1 cellular context compared by ENCODE assay signal in the genomic region with DNA sequence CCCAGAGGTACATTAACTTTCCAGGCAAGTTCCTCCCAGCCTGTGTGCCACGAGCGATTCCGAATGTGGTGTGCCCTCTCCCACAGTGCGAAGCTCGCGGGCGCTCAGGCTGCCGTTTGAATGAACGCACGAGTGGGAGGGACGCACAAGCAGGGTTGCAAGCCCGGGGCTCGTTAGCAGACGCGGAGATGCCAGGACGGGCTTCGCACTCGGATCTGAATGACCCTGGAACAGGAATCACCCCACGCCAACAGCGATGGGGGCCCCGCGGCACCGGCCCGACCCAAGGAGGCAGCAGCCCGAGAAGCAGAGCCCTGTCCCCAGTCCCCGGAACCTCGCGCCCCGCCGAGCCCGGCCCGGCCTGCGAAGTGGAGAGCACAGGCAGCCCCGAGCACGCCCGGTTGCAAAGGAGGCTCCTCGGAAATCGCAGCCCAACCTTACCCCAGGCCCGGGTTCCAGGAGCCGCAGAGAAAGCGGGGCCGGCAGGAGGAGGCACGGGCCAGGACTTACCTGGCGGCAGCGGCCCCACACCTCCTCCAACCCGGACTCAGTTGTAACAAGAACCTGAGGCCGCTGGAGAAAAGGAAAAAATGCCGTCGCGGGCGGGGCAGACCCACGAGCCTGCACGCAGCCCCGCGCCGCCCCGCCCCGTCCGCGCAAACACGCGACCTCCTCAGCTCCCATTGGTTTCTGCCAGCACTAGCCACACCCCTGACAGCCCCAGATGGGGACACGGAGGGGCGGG.
TF ChIP-seq lines count a peak whose summit lies in the region.

A gene with protein sequence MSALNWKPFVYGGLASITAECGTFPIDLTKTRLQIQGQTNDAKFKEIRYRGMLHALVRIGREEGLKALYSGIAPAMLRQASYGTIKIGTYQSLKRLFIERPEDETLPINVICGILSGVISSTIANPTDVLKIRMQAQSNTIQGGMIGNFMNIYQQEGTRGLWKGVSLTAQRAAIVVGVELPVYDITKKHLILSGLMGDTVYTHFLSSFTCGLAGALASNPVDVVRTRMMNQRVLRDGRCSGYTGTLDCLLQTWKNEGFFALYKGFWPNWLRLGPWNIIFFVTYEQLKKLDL (minus strand): TSS at position 584 of the 745 bp plus-strand sequence. CDS start 6,948 bp downstream, outside the sequence.

TF ChIP-seq in K562, 482 proteins besides CTCF, POLR2A, EP300 and RAD21 (continued from another document):
- TF ChIP-seq, protein P1, sequence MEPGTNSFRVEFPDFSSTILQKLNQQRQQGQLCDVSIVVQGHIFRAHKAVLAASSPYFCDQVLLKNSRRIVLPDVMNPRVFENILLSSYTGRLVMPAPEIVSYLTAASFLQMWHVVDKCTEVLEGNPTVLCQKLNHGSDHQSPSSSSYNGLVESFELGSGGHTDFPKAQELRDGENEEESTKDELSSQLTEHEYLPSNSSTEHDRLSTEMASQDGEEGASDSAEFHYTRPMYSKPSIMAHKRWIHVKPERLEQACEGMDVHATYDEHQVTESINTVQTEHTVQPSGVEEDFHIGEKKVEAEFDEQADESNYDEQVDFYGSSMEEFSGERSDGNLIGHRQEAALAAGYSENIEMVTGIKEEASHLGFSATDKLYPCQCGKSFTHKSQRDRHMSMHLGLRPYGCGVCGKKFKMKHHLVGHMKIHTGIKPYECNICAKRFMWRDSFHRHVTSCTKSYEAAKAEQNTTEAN (CRISPR knock-in tag; IDR thresholded peaks at IDR 0.05) = no peak
- TF ChIP-seq, protein P2, sequence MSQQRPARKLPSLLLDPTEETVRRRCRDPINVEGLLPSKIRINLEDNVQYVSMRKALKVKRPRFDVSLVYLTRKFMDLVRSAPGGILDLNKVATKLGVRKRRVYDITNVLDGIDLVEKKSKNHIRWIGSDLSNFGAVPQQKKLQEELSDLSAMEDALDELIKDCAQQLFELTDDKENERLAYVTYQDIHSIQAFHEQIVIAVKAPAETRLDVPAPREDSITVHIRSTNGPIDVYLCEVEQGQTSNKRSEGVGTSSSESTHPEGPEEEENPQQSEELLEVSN (IDR thresholded peaks at IDR 0.05; ENCODE audit: borderline replicate concordance in 1 of 2, extremely low read depth in 1 of 2, insufficient read depth in 1 of 2, insufficient read length in 1 of 2, low read depth in 1 of 2, low read length in 1 of 2, poor library complexity in 1 of 2, severe bottlenecking in 1 of 2) = peak; percentile 33 to 89
- peak; percentile 88 for TF ChIP-seq BHLHE40 (IDR thresholded peaks at IDR 0.05; ENCODE audit: low read length)
- TF ChIP-seq ATF7 (IDR thresholded peaks at IDR 0.05) = peak; percentile 19; the same call in 1 of the 2 replicates
- TF ChIP-seq ATF1 (CRISPR knock-in tag; IDR thresholded peaks at IDR 0.05) = no peak
- peak; percentile 52; the same call in 1 of the 2 replicates for TF ChIP-seq ATF1 (tag; IDR thresholded peaks at IDR 0.05)
- TF ChIP-seq, protein P3, sequence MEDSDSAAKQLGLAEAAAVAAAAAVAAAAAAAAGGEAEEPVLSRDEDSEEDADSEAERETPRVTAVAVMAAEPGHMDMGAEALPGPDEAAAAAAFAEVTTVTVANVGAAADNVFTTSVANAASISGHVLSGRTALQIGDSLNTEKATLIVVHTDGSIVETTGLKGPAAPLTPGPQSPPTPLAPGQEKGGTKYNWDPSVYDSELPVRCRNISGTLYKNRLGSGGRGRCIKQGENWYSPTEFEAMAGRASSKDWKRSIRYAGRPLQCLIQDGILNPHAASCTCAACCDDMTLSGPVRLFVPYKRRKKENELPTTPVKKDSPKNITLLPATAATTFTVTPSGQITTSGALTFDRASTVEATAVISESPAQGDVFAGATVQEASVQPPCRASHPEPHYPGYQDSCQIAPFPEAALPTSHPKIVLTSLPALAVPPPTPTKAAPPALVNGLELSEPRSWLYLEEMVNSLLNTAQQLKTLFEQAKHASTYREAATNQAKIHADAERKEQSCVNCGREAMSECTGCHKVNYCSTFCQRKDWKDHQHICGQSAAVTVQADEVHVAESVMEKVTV (CRISPR knock-in tag; IDR thresholded peaks at IDR 0.05) = no peak
- no peak for TF ChIP-seq GTF2A2 (tag; IDR thresholded peaks at IDR 0.05)
- TF ChIP-seq MCM3 (IDR thresholded peaks at IDR 0.05) = no peak
- TF ChIP-seq, protein P4, sequence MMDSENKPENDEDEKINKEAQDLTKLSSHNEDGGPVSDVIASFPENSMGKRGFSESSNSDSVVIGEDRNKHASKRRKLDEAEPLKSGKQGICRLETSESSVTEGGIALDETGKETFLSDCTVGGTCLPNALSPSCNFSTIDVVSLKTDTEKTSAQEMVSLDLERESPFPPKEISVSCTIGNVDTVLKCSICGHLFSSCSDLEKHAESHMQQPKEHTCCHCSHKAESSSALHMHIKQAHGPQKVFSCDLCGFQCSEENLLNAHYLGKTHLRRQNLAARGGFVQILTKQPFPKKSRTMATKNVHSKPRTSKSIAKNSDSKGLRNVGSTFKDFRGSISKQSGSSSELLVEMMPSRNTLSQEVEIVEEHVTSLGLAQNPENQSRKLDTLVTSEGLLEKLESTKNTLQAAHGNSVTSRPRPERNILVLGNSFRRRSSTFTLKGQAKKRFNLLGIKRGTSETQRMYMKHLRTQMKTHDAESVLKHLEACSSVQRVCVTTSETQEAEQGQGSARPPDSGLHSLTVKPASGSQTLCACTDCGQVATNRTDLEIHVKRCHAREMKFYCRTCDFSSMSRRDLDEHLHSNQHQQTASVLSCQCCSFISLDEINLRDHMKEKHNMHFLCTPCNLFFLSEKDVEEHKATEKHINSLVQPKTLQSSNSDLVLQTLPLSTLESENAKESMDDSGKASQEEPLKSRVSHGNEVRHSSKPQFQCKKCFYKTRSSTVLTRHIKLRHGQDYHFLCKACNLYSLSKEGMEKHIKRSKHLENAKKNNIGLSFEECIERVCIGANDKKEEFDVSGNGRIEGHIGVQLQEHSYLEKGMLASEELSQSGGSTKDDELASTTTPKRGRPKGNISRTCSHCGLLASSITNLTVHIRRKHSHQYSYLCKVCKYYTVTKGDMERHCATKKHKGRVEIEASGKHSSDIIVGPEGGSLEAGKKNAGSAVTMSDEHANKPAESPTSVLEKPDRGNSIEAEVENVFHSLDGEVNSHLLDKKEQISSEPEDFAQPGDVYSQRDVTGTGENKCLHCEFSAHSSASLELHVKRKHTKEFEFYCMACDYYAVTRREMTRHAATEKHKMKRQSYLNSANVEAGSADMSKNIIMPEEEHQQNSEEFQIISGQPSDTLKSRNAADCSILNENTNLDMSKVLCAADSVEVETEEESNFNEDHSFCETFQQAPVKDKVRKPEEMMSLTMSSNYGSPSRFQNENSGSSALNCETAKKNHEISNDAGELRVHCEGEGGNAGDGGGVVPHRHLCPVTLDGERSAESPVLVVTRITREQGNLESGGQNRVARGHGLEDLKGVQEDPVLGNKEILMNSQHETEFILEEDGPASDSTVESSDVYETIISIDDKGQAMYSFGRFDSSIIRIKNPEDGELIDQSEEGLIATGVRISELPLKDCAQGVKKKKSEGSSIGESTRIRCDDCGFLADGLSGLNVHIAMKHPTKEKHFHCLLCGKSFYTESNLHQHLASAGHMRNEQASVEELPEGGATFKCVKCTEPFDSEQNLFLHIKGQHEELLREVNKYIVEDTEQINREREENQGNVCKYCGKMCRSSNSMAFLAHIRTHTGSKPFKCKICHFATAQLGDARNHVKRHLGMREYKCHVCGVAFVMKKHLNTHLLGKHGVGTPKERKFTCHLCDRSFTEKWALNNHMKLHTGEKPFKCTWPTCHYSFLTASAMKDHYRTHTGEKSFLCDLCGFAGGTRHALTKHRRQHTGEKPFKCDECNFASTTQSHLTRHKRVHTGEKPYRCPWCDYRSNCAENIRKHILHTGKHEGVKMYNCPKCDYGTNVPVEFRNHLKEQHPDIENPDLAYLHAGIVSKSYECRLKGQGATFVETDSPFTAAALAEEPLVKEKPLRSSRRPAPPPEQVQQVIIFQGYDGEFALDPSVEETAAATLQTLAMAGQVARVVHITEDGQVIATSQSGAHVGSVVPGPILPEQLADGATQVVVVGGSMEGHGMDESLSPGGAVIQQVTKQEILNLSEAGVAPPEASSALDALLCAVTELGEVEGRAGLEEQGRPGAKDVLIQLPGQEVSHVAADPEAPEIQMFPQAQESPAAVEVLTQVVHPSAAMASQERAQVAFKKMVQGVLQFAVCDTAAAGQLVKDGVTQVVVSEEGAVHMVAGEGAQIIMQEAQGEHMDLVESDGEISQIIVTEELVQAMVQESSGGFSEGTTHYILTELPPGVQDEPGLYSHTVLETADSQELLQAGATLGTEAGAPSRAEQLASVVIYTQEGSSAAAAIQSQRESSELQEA (IDR thresholded peaks at IDR 0.05; ENCODE audit: low read depth) = no peak
- no peak for TF ChIP-seq SRSF3 (IDR thresholded peaks at IDR 0.05; ENCODE audit: insufficient read depth, low read length)
- TF ChIP-seq, protein P5, sequence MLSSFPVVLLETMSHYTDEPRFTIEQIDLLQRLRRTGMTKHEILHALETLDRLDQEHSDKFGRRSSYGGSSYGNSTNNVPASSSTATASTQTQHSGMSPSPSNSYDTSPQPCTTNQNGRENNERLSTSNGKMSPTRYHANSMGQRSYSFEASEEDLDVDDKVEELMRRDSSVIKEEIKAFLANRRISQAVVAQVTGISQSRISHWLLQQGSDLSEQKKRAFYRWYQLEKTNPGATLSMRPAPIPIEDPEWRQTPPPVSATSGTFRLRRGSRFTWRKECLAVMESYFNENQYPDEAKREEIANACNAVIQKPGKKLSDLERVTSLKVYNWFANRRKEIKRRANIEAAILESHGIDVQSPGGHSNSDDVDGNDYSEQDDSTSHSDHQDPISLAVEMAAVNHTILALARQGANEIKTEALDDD (IDR thresholded peaks at IDR 0.05) = no peak
- TF ChIP-seq MAFF (IDR thresholded peaks at IDR 0.05; ENCODE audit: low read length) = no peak
- TF ChIP-seq, protein P6, sequence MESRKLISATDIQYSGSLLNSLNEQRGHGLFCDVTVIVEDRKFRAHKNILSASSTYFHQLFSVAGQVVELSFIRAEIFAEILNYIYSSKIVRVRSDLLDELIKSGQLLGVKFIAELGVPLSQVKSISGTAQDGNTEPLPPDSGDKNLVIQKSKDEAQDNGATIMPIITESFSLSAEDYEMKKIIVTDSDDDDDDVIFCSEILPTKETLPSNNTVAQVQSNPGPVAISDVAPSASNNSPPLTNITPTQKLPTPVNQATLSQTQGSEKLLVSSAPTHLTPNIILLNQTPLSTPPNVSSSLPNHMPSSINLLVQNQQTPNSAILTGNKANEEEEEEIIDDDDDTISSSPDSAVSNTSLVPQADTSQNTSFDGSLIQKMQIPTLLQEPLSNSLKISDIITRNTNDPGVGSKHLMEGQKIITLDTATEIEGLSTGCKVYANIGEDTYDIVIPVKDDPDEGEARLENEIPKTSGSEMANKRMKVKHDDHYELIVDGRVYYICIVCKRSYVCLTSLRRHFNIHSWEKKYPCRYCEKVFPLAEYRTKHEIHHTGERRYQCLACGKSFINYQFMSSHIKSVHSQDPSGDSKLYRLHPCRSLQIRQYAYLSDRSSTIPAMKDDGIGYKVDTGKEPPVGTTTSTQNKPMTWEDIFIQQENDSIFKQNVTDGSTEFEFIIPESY (CRISPR knock-in tag; IDR thresholded peaks at IDR 0.05) = no peak
- TF ChIP-seq, protein P7, sequence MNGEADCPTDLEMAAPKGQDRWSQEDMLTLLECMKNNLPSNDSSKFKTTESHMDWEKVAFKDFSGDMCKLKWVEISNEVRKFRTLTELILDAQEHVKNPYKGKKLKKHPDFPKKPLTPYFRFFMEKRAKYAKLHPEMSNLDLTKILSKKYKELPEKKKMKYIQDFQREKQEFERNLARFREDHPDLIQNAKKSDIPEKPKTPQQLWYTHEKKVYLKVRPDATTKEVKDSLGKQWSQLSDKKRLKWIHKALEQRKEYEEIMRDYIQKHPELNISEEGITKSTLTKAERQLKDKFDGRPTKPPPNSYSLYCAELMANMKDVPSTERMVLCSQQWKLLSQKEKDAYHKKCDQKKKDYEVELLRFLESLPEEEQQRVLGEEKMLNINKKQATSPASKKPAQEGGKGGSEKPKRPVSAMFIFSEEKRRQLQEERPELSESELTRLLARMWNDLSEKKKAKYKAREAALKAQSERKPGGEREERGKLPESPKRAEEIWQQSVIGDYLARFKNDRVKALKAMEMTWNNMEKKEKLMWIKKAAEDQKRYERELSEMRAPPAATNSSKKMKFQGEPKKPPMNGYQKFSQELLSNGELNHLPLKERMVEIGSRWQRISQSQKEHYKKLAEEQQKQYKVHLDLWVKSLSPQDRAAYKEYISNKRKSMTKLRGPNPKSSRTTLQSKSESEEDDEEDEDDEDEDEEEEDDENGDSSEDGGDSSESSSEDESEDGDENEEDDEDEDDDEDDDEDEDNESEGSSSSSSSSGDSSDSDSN (IDR thresholded peaks at IDR 0.05; ENCODE audit: borderline replicate concordance in 1 of 2, low read depth in 2 of 2, low read length in 2 of 2) = peak; percentile 54 to 68; a peak in 2 of 4 replicates
- TF ChIP-seq, protein P8, sequence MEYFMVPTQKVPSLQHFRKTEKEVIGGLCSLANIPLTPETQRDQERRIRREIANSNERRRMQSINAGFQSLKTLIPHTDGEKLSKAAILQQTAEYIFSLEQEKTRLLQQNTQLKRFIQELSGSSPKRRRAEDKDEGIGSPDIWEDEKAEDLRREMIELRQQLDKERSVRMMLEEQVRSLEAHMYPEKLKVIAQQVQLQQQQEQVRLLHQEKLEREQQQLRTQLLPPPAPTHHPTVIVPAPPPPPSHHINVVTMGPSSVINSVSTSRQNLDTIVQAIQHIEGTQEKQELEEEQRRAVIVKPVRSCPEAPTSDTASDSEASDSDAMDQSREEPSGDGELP (CRISPR knock-in tag; IDR thresholded peaks at IDR 0.05; ENCODE audit: borderline replicate concordance) = peak; percentile 69; the same call in 1 of the 2 replicates
- no peak for TF ChIP-seq ZNF551 (CRISPR knock-in tag; IDR thresholded peaks at IDR 0.05)
